In the genomic region with DNA sequence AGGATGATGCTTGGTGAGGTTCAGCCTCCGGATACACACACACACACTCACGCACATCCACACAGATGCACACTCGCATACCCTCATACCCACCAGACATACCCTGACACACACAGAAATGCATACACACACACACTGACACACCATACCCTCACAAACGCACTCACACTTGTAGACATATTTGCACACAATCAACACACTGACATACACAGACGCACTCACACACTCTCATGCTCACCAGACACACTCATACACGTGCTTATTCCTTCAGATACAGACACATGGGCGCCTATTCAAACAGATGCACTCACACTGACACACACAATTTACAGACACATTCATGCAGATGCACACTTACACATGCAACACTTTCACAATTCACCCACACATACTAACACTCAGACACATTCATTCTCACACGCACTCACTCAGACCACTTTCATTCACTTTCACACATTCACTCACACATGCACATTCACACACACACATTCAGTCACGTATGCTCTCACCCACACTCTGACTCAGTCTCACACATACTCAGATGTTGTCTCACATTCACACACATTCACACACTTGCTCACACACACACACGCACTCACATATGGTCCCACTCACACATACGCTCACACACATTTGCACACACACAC, we compare ENCODE assay signal across 1 cellular context.
TF ChIP-seq lines count a peak whose summit lies in the region.

No MANE protein-coding gene starts in this region.

TF ChIP-seq in GM12878, 131 proteins besides CTCF, POLR2A, EP300 and RAD21:
- TF ChIP-seq, protein P1, sequence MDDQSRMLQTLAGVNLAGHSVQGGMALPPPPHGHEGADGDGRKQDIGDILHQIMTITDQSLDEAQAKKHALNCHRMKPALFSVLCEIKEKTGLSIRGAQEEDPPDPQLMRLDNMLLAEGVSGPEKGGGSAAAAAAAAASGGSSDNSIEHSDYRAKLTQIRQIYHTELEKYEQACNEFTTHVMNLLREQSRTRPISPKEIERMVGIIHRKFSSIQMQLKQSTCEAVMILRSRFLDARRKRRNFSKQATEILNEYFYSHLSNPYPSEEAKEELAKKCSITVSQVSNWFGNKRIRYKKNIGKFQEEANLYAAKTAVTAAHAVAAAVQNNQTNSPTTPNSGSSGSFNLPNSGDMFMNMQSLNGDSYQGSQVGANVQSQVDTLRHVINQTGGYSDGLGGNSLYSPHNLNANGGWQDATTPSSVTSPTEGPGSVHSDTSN (IDR thresholded peaks at IDR 0.05; ENCODE audit: insufficient replicate concordance, low read depth, low read length): peak; percentile 27
- TF ChIP-seq, protein P2, sequence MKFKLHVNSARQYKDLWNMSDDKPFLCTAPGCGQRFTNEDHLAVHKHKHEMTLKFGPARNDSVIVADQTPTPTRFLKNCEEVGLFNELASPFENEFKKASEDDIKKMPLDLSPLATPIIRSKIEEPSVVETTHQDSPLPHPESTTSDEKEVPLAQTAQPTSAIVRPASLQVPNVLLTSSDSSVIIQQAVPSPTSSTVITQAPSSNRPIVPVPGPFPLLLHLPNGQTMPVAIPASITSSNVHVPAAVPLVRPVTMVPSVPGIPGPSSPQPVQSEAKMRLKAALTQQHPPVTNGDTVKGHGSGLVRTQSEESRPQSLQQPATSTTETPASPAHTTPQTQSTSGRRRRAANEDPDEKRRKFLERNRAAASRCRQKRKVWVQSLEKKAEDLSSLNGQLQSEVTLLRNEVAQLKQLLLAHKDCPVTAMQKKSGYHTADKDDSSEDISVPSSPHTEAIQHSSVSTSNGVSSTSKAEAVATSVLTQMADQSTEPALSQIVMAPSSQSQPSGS (IDR thresholded peaks at IDR 0.05; ENCODE audit: low read length): no peak
- TF ChIP-seq, protein P3, sequence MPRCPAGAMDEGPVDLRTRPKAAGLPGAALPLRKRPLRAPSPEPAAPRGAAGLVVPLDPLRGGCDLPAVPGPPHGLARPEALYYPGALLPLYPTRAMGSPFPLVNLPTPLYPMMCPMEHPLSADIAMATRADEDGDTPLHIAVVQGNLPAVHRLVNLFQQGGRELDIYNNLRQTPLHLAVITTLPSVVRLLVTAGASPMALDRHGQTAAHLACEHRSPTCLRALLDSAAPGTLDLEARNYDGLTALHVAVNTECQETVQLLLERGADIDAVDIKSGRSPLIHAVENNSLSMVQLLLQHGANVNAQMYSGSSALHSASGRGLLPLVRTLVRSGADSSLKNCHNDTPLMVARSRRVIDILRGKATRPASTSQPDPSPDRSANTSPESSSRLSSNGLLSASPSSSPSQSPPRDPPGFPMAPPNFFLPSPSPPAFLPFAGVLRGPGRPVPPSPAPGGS (IDR thresholded peaks at IDR 0.05; ENCODE audit: borderline replicate concordance, insufficient read depth, low read depth, low read length, poor library complexity, severe bottlenecking): peak; percentile 88
